1 cellular context compared by ENCODE assay signal in the genomic region with DNA sequence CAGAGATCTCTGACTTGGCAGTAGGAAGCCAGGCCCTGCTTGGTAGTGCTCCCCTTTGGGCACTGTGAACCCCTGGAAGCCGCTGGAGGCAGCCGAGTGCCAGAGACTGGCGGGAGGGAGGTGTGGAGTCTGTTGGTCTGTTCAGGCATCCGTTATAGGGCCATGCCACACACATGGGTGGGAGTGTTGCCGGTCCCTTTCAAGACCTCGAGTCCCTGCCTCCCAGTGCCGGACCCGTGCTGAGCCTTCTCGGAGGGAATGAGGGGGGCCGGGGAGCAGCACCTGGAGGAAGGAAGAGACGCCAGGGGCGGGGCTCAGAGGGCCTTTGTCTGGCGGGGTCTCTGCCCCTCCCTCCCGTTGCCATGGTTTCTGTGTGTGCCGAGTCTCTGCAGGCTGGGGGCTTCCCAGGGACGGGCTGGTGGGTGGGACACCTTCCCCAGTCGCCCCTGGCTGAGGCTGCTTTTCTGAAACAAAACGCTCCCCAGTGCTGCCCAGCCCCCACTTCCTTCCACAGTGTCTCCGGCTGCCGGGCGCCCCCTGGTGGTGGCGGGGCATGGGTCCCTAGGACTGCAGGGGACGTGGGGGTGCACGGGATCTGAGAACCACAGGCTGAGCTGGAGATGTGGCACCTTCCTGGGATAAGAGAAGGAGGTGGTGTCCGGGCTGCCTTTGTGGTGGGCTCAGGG.
TF ChIP-seq lines count a peak whose summit lies in the region.

No MANE protein-coding gene starts in this region.

TF ChIP-seq in HepG2, 621 proteins besides CTCF, POLR2A, EP300 and RAD21 (continued from another document and continues in another):
- TF ChIP-seq ZBTB25 (CRISPR knock-in tag; IDR thresholded peaks at IDR 0.05), result 0 out of 2 replicates have a peak, but pooled peaks have one; percentile 33
- TF ChIP-seq ETS1 (CRISPR knock-in tag; IDR thresholded peaks at IDR 0.05), result no peak
- peak; percentile 40; the same call in 1 of the 2 replicates for TF ChIP-seq SOX5 (CRISPR knock-in tag; IDR thresholded peaks at IDR 0.05; ENCODE audit: borderline replicate concordance)
- TF ChIP-seq ZNF891 (CRISPR knock-in tag; IDR thresholded peaks at IDR 0.05), result no peak; the same call in 1 of the 2 replicates
- peak; percentile 62; the same call in 1 of the 2 replicates for TF ChIP-seq ZNF317 (CRISPR knock-in tag; IDR thresholded peaks at IDR 0.05)
- TF ChIP-seq, protein P1, sequence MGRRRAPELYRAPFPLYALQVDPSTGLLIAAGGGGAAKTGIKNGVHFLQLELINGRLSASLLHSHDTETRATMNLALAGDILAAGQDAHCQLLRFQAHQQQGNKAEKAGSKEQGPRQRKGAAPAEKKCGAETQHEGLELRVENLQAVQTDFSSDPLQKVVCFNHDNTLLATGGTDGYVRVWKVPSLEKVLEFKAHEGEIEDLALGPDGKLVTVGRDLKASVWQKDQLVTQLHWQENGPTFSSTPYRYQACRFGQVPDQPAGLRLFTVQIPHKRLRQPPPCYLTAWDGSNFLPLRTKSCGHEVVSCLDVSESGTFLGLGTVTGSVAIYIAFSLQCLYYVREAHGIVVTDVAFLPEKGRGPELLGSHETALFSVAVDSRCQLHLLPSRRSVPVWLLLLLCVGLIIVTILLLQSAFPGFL (CRISPR knock-in tag; IDR thresholded peaks at IDR 0.05), result no peak
- TF ChIP-seq ZBTB1 (CRISPR knock-in tag; IDR thresholded peaks at IDR 0.05; ENCODE audit: borderline replicate concordance), result no peak
- no peak for TF ChIP-seq PTBP1 (IDR thresholded peaks at IDR 0.05; ENCODE audit: low read depth, low read length, poor library complexity, severe bottlenecking)
- TF ChIP-seq TCF7L2 (IDR thresholded peaks at IDR 0.05; ENCODE audit: low read depth, low read length), result no peak
- no peak for TF ChIP-seq CBX2 (IDR thresholded peaks at IDR 0.05; ENCODE audit: low read depth, low read length)
- TF ChIP-seq CBX2 (CRISPR knock-in tag; IDR thresholded peaks at IDR 0.05; ENCODE audit: low read depth), result no peak
- no peak for TF ChIP-seq ZNF775 (CRISPR knock-in tag; IDR thresholded peaks at IDR 0.05; ENCODE audit: borderline replicate concordance)
- peak; percentile 57 for TF ChIP-seq HOXA3 (CRISPR knock-in tag; IDR thresholded peaks at IDR 0.05)
- TF ChIP-seq, protein P2, sequence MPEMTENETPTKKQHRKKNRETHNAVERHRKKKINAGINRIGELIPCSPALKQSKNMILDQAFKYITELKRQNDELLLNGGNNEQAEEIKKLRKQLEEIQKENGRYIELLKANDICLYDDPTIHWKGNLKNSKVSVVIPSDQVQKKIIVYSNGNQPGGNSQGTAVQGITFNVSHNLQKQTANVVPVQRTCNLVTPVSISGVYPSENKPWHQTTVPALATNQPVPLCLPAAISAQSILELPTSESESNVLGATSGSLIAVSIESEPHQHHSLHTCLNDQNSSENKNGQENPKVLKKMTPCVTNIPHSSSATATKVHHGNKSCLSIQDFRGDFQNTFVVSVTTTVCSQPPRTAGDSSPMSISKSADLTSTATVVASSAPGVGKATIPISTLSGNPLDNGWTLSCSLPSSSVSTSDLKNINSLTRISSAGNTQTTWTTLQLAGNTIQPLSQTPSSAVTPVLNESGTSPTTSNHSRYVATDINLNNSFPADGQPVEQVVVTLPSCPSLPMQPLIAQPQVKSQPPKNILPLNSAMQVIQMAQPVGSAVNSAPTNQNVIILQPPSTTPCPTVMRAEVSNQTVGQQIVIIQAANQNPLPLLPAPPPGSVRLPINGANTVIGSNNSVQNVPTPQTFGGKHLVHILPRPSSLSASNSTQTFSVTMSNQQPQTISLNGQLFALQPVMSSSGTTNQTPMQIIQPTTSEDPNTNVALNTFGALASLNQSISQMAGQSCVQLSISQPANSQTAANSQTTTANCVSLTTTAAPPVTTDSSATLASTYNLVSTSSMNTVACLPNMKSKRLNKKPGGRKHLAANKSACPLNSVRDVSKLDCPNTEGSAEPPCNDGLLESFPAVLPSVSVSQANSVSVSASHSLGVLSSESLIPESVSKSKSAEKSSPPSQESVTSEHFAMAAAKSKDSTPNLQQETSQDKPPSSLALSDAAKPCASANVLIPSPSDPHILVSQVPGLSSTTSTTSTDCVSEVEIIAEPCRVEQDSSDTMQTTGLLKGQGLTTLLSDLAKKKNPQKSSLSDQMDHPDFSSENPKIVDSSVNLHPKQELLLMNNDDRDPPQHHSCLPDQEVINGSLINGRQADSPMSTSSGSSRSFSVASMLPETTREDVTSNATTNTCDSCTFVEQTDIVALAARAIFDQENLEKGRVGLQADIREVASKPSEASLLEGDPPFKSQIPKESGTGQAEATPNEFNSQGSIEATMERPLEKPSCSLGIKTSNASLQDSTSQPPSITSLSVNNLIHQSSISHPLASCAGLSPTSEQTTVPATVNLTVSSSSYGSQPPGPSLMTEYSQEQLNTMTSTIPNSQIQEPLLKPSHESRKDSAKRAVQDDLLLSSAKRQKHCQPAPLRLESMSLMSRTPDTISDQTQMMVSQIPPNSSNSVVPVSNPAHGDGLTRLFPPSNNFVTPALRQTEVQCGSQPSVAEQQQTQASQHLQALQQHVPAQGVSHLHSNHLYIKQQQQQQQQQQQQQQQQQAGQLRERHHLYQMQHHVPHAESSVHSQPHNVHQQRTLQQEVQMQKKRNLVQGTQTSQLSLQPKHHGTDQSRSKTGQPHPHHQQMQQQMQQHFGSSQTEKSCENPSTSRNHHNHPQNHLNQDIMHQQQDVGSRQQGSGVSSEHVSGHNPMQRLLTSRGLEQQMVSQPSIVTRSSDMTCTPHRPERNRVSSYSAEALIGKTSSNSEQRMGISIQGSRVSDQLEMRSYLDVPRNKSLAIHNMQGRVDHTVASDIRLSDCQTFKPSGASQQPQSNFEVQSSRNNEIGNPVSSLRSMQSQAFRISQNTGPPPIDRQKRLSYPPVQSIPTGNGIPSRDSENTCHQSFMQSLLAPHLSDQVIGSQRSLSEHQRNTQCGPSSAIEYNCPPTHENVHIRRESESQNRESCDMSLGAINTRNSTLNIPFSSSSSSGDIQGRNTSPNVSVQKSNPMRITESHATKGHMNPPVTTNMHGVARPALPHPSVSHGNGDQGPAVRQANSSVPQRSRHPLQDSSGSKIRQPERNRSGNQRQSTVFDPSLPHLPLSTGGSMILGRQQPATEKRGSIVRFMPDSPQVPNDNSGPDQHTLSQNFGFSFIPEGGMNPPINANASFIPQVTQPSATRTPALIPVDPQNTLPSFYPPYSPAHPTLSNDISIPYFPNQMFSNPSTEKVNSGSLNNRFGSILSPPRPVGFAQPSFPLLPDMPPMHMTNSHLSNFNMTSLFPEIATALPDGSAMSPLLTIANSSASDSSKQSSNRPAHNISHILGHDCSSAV (CRISPR knock-in tag; IDR thresholded peaks at IDR 0.05; ENCODE audit: borderline replicate concordance), result no peak
- TF ChIP-seq IKZF4 (CRISPR knock-in tag; IDR thresholded peaks at IDR 0.05; ENCODE audit: borderline replicate concordance, low read depth, not compliant biosample characterization), result no peak
- 0 out of 2 replicates have a peak, but pooled peaks have one; percentile 54 for TF ChIP-seq MEF2D (CRISPR knock-in tag; IDR thresholded peaks at IDR 0.05)
- TF ChIP-seq ZNF430 (CRISPR knock-in tag; IDR thresholded peaks at IDR 0.05), result no peak
- no peak for TF ChIP-seq NR3C1 (CRISPR knock-in tag; IDR thresholded peaks at IDR 0.05)
- TF ChIP-seq ZNF121 (CRISPR knock-in tag; IDR thresholded peaks at IDR 0.05), result no peak
- TF ChIP-seq FUBP1 (CRISPR knock-in tag; IDR thresholded peaks at IDR 0.05; ENCODE audit: borderline replicate concordance), result no peak
- TF ChIP-seq, protein P3, sequence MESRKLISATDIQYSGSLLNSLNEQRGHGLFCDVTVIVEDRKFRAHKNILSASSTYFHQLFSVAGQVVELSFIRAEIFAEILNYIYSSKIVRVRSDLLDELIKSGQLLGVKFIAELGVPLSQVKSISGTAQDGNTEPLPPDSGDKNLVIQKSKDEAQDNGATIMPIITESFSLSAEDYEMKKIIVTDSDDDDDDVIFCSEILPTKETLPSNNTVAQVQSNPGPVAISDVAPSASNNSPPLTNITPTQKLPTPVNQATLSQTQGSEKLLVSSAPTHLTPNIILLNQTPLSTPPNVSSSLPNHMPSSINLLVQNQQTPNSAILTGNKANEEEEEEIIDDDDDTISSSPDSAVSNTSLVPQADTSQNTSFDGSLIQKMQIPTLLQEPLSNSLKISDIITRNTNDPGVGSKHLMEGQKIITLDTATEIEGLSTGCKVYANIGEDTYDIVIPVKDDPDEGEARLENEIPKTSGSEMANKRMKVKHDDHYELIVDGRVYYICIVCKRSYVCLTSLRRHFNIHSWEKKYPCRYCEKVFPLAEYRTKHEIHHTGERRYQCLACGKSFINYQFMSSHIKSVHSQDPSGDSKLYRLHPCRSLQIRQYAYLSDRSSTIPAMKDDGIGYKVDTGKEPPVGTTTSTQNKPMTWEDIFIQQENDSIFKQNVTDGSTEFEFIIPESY (CRISPR knock-in tag; IDR thresholded peaks at IDR 0.05), result peak; percentile 93
- 0 out of 2 replicates have a peak, but pooled peaks have one; percentile 25 for TF ChIP-seq MXD4 (CRISPR knock-in tag; IDR thresholded peaks at IDR 0.05)
- no peak for TF ChIP-seq ZNF251 (CRISPR knock-in tag; IDR thresholded peaks at IDR 0.05)
- no peak for TF ChIP-seq RAD51 (IDR thresholded peaks at IDR 0.05; ENCODE audit: borderline replicate concordance)
- TF ChIP-seq ZNF615 (CRISPR knock-in tag; IDR thresholded peaks at IDR 0.05; ENCODE audit: borderline replicate concordance), result no peak
- TF ChIP-seq SKIL (CRISPR knock-in tag; IDR thresholded peaks at IDR 0.05; ENCODE audit: borderline replicate concordance), result no peak
- TF ChIP-seq AGO1 (IDR thresholded peaks at IDR 0.05; ENCODE audit: low read depth, low read length, poor library complexity, severe bottlenecking), result no peak
- TF ChIP-seq ZFP37 (CRISPR knock-in tag; IDR thresholded peaks at IDR 0.05; ENCODE audit: borderline replicate concordance), result no peak
- TF ChIP-seq, protein P4, sequence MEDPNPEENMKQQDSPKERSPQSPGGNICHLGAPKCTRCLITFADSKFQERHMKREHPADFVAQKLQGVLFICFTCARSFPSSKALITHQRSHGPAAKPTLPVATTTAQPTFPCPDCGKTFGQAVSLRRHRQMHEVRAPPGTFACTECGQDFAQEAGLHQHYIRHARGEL (CRISPR knock-in tag; IDR thresholded peaks at IDR 0.05), result peak; percentile 59; the same call in 1 of the 2 replicates
- no peak for TF ChIP-seq NR2C2 (CRISPR knock-in tag; IDR thresholded peaks at IDR 0.05; ENCODE audit: borderline replicate concordance)
- peak; percentile 32; the same call in 1 of the 2 replicates for TF ChIP-seq ELF3 (CRISPR knock-in tag; IDR thresholded peaks at IDR 0.05)
- TF ChIP-seq SAP130 (CRISPR knock-in tag; IDR thresholded peaks at IDR 0.05; ENCODE audit: low read depth), result peak; percentile 71
